12 cellular contexts compared by ENCODE assay signal in genomic region chr21:41642399-41642798, GRCh38.
DNase-seq lines count a peak whose midpoint lies in the region; ATAC-seq and TF ChIP-seq lines count a peak whose summit lies in the region.
"Had no signal": no experiment of that assay in that cellular context is flagged by ENCODE, and none has a peak within 500 bp of the region (broad histone marks: within the 10 kb centered on the region; RNA-seq: fewer than 3 reads in every experiment).

No MANE protein-coding gene starts in this region.

- H3K9me3 Mint-ChIP-seq in Caco-2 (ENCODE audit: unreplicated experiment), result peaks cover 9% of the 10 kb centered on the region
- H3K9me3 Mint-ChIP-seq: activated CD4-positive, alpha-beta T cell treated with anti-CD3 and anti-CD28 coated beads, Interleukin-2, amount 10 ng/mL, durations not matched to agents 7 days and 5 days; activated naive CD4-positive, alpha-beta T cell treated with anti-CD3 and anti-CD28 coated beads for 36 hours; immature natural killer cell had no signal

- no peak for DNase-seq in Caco-2
- peak in 1 of 2 experiments; percentile 37 for DNase-seq in SJCRH30
- DNase-seq in foreskin keratinocyte, result no peak
- peak; percentile 34 for DNase-seq in sciatic nerve (ENCODE audit: low spot score)
- no peak for DNase-seq in KBM-7
- DNase-seq in effector CD8-positive, alpha-beta T cell (lab: John Stamatoyannopoulos, UW), result no peak
- no peak for DNase-seq in cerebellar nuclear complex (lab: John Stamatoyannopoulos, UW)
- DNase-seq: activated CD4-positive, alpha-beta T cell treated with anti-CD3 and anti-CD28 coated beads, Interleukin-2, amount 10 ng/mL, durations not matched to agents 7 days and 5 days; activated naive CD4-positive, alpha-beta T cell treated with anti-CD3 and anti-CD28 coated beads for 36 hours; immature natural killer cell had no signal

- H3K4me1 Mint-ChIP-seq in Caco-2 (ENCODE audit: low read depth, unreplicated experiment), result peaks cover 6% of the 10 kb centered on the region
- H3K4me1 Mint-ChIP-seq: activated CD4-positive, alpha-beta T cell treated with anti-CD3 and anti-CD28 coated beads, Interleukin-2, amount 10 ng/mL, durations not matched to agents 7 days and 5 days; immature natural killer cell had no signal

- TF ChIP-seq CTCF in Caco-2 (IDR thresholded peaks at IDR 0.05; ENCODE audit: insufficient read depth in 1 of 2, low read depth in 1 of 2, low read length in 1 of 2, severe bottlenecking in 1 of 2, unreplicated experiment in 1 of 2) (no peak), foreskin keratinocyte (conservative IDR thresholded peaks at IDR 0.05) (no peak)

- no peaks in the 10 kb centered on the region for H3K36me3 Mint-ChIP-seq in Caco-2 (ENCODE audit: insufficient read depth, unreplicated experiment)
- H3K36me3 Mint-ChIP-seq: immature natural killer cell had no signal

- H3K27ac ChIP-seq in SJCRH30 (peak overlapping the region; percentile 52), foreskin keratinocyte (peak overlapping the region; percentile 99)
- H3K27ac ChIP-seq: C4-2B had no signal

- BruUV-seq in Caco-2 (replicated peaks; lab: Mats Ljungman, UMichigan), result no TSS peak

- H3K4me3 Mint-ChIP-seq in Caco-2 (ENCODE audit: unreplicated experiment), result no peak overlapping the region
- H3K4me3 Mint-ChIP-seq: activated CD4-positive, alpha-beta T cell treated with anti-CD3 and anti-CD28 coated beads, Interleukin-2, amount 10 ng/mL, durations not matched to agents 7 days and 5 days; activated naive CD4-positive, alpha-beta T cell treated with anti-CD3 and anti-CD28 coated beads for 36 hours; immature natural killer cell had no signal

- in situ Hi-C loops in KBM-7 (cut with MboI; ENCODE audit: low pct_unique_long_range_greater_than_20kb, low sequenced_read_pairs), result no loop called here

- H3K4me1 ChIP-seq in Caco-2 (peaks cover 22% of the 10 kb centered on the region), SJCRH30 (peaks cover 10% of the 10 kb centered on the region), foreskin keratinocyte (peaks cover 42% of the 10 kb centered on the region)

- intact Hi-C loops in Caco-2 (cut with micrococcal nuclease; ENCODE audit: unreplicated experiment) (no loop called here), sciatic nerve (cut with DNase I) (no loop called here)

- ATAC-seq in foreskin keratinocyte, result no peak
- ATAC-seq in sciatic nerve, result peak; percentile 21
- ATAC-seq in GM19467 (IDR thresholded peaks at IDR 0.05; ENCODE audit: unreplicated experiment), result no peak

- POLR2A ChIA-PET in Caco-2 (lab: Charles Lee), result no interaction called here

- H3K27me3 ChIP-seq in Caco-2 (replicated peaks; ENCODE audit: control insufficient read depth, insufficient read depth, low read length) (no peaks in the 10 kb centered on the region; the same call in 1 of the 2 replicates), SJCRH30 (no peaks in the 10 kb centered on the region), foreskin keratinocyte (no peaks in the 10 kb centered on the region)

- CTCF ChIA-PET in Caco-2 (lab: Charles Lee), result interaction anchor here (1.5 kb wide), 1 partner anchor 122 kb away, joined by 3 read pairs; no protein-coding TSS in a partner anchor

- no peaks in the 10 kb centered on the region for H3K36me3 ChIP-seq in Caco-2 (ENCODE audit: control insufficient read depth, insufficient read depth, low read length)
- H3K36me3 ChIP-seq in SJCRH30, result no peaks in the 10 kb centered on the region

- H3K9me3 ChIP-seq in Caco-2 (peaks cover 4% of the 10 kb centered on the region; the same call in 1 of the 2 replicates), SJCRH30 (replicated peaks) (no peaks in the 10 kb centered on the region)

- H3K27ac Mint-ChIP-seq in Caco-2 (ENCODE audit: unreplicated experiment), result peak overlapping the region; percentile 23
- H3K27ac Mint-ChIP-seq: activated CD4-positive, alpha-beta T cell treated with anti-CD3 and anti-CD28 coated beads, Interleukin-2, amount 10 ng/mL, durations not matched to agents 7 days and 5 days; activated naive CD4-positive, alpha-beta T cell treated with anti-CD3 and anti-CD28 coated beads for 36 hours; immature natural killer cell had no signal

- H3K4me3 ChIP-seq in Caco-2 (ENCODE audit: low read depth, low read length) (no peak overlapping the region), SJCRH30 (peak overlapping the region; percentile 29)

- H3K27me3 Mint-ChIP-seq in Caco-2 (ENCODE audit: insufficient read depth, unreplicated experiment), result no peaks in the 10 kb centered on the region
